ENCODE assay signal across 13 cellular contexts in the genomic region with DNA sequence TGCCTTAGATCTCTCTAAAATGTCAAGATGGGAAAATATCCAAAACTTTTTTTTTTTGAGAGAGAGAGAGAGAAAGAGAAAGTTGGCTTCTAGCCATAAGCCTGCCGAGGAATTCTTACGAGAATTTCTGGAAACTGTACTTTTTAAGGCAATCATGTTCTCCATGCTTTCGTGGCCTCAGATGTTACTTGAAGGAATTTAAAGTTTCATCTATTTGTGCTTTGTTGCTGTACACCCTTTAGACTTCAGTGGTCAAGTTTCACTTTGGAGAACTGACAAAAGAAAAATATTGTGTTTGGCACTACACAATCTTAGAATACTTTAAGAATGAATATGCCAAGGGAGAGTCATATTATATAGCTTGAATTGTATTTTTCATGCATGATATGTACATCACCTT. TPM values are rescaled to one million over a fixed set of nuclear protein-coding genes. Genes with fewer than 3 reads are reported as not detected.
DNase-seq lines count a peak whose midpoint lies in the region.
"Had no signal": no experiment of that assay in that cellular context is flagged by ENCODE, and none has a peak within 500 bp of the region (broad histone marks: within the 10 kb centered on the region; RNA-seq: fewer than 3 reads in every experiment).

No MANE protein-coding gene starts in this region.

- peak; percentile 35 for DNase-seq in GM03348 (ENCODE audit: low spot score)
- DNase-seq in amniotic epithelial cell (ENCODE audit: low read depth): peak; percentile 57
- peak; percentile 54 for DNase-seq in glomerular endothelial cell (ENCODE audit: extremely low read depth, low read depth, low spot score)
- peak; percentile 76 for DNase-seq in smooth muscle cell of the brain vasculature (ENCODE audit: low read depth, low spot score)
- DNase-seq in NCI-H1930 (lab: John Stamatoyannopoulos, UW): no peak
- DNase-seq in activated T-cell treated with anti-CD3 and anti-CD28 coated beads, Interleukin-2, amount 50 U/mL, for 48 hours: no peak
- DNase-seq in superior temporal gyrus (ENCODE audit: extremely low spot score): no peak
- DNase-seq in NCI-H526 (lab: John Stamatoyannopoulos, UW): no peak
- DNase-seq: hippocampal formation; NCI-H2081 treated with DMSO at 0.1 percent for 48 hours; stimulated activated CD4-positive, alpha-beta T cell treated with anti-CD3 and anti-CD28 coated beads, Interleukin-12 subunit alpha, Interleukin-12 subunit beta, amount 100 ng/mL, for 4 hours had no signal

RNA-seq across cellular contexts. Expression of a gene that starts 53.9 kb away (rescaled TPM):
- 17.3 and 30.7 TPM in 2 replicates for total RNA-seq in glomerular endothelial cell
- total RNA-seq: activated T-helper 17 cell treated with anti-CD3 and anti-CD28 coated beads, Interleukin-2, amount 50 U/mL, for 72 hours; G401 had no signal

Comparison
In these comparisons a context has a peak if more than half of its experiments do, and no peak if none do; other contexts are left out.
1. DNase-seq: peak in GM03348 (single experiment), amniotic epithelial cell (single experiment), glomerular endothelial cell (single experiment) and smooth muscle cell of the brain vasculature (single experiment); none in NCI-H1930 (0 of 2), activated T-cell treated with anti-CD3 and anti-CD28 coated beads, Interleukin-2, amount 50 U/mL, for 48 hours (0 of 2), superior temporal gyrus (single experiment) and NCI-H526 (0 of 2).